16 cellular contexts compared by ENCODE assay signal in the genomic region with DNA sequence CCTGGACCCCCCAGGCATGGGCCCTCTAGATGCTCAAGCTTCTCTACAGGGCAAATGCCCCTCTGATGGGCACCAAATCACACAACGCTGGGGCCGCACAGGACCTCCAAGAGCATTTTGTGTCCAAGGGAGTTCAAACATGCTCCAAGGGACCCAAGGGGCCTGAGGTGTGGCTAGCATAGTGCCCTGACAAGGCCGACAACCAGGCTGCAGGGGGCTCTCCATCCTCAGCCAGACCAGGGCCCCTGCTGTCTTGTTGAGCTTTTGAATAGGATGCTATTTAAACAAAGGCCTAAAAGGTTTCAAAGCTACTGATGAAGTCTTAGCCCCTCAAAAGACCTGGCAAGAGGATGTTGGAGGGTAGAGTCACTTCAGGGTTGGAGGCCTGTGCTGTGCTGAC. TPM values are rescaled to one million over a fixed set of nuclear protein-coding genes. Genes with fewer than 3 reads are reported as not detected.
A peak's percentile ranks its signal among the peaks of the same experiment; 100 is the strongest.
DNase-seq lines count a peak whose midpoint lies in the region; TF ChIP-seq lines count a peak whose summit lies in the region.
"Had no signal": no experiment of that assay in that cellular context is flagged by ENCODE, and none has a peak within 500 bp of the region (broad histone marks: within the 10 kb centered on the region; RNA-seq: fewer than 3 reads in every experiment).

No MANE protein-coding gene starts in this region.

- peak overlapping the region; percentile 60 for H2BK12ac ChIP-seq in trophoblast cell (ENCODE audit: low read length)

- TF ChIP-seq CTCF in neural progenitor cell (IDR thresholded peaks at IDR 0.05): no peak

- no peaks in the 10 kb centered on the region for H3K9me3 Mint-ChIP-seq in neural progenitor cell
- H3K9me3 Mint-ChIP-seq: HFFc6 had no signal

- no peak overlapping the region for H2BK5ac ChIP-seq in trophoblast cell (ENCODE audit: low read depth, low read length, poor library complexity)

- no peak overlapping the region for H3K4ac ChIP-seq in trophoblast cell (ENCODE audit: low read depth, low read length)

- H3K79me2 ChIP-seq in neural progenitor cell (ENCODE audit: low read depth) (no peaks in the 10 kb centered on the region), trophoblast cell (ENCODE audit: control insufficient read depth, insufficient read depth, low read length, poor library complexity) (no peaks in the 10 kb centered on the region), GM23248 (ENCODE audit: insufficient read depth) (no peaks in the 10 kb centered on the region)

- H4K91ac ChIP-seq in trophoblast cell (ENCODE audit: low read depth, low read length): no peak overlapping the region

- no peak overlapping the region for H3K4me3 Mint-ChIP-seq in neural progenitor cell
- H3K4me3 Mint-ChIP-seq: CD4-positive, alpha-beta memory T cell; HFFc6 had no signal

- DNase-seq in H7 (peak; percentile 64), neural progenitor cell (ENCODE audit: low spot score) (peak; percentile 8), trophoblast cell (no peak), hepatic stellate cell (ENCODE audit: low spot score) (no peak), dermis blood vessel endothelial cell (no peak), GM23248 (no peak)
- DNase-seq: C1 segment of cervical spinal cord; Calu3; CD4-positive, alpha-beta memory T cell; COR-L47; DMS53; DMS79 treated with DMSO at 0.1 percent for 48 hours; HFFc6 had no signal

- H4K8ac ChIP-seq in trophoblast cell (ENCODE audit: low read depth, low read length): no peak overlapping the region

- H3K36me3 ChIP-seq in H7 (replicated peaks; ENCODE audit: control insufficient read depth, insufficient read depth, low read length) (no peaks in the 10 kb centered on the region), neural progenitor cell (no peaks in the 10 kb centered on the region), trophoblast cell (ENCODE audit: control insufficient read depth in 1 of 2, insufficient read depth in 2 of 2, low read length in 2 of 2) (no peaks in the 10 kb centered on the region), GM23248 (ENCODE audit: low read depth) (no peaks in the 10 kb centered on the region)
- H3K36me3 ChIP-seq: HAP-1 had no signal

- H2AK5ac ChIP-seq in trophoblast cell (ENCODE audit: low read length): no peak overlapping the region

- H3K36me3 Mint-ChIP-seq in neural progenitor cell: no peaks in the 10 kb centered on the region
- H3K36me3 Mint-ChIP-seq: CD4-positive, alpha-beta memory T cell had no signal

- no peak overlapping the region for H3K14ac ChIP-seq in trophoblast cell (ENCODE audit: low read length)

- H3K27me3 Mint-ChIP-seq in neural progenitor cell (ENCODE audit: insufficient read depth, low read depth): peaks cover 20% of the 10 kb centered on the region

- peaks cover 65% of the 10 kb centered on the region for H3K4me1 Mint-ChIP-seq in neural progenitor cell

- H3K4me2 ChIP-seq in neural progenitor cell: no peak overlapping the region
- H3K4me2 ChIP-seq in trophoblast cell (ENCODE audit: low read length): no peak overlapping the region
- no peak overlapping the region for H3K4me2 ChIP-seq in GM23248 (ENCODE audit: unreplicated experiment)

- no peak overlapping the region for H2BK120ac ChIP-seq in trophoblast cell (ENCODE audit: insufficient read depth, low read length, poor library complexity)

- no peaks in the 10 kb centered on the region for H3K9me2 ChIP-seq in GM23248 (ENCODE audit: insufficient read depth)

- H3K4me1 ChIP-seq in neural progenitor cell: peaks cover 27% of the 10 kb centered on the region
- peaks cover 18 to 24% of the 10 kb centered on the region in 2 experiments for H3K4me1 ChIP-seq in trophoblast cell (ENCODE audit: control insufficient read depth in 1 of 2, insufficient read depth in 2 of 2, low read length in 2 of 2)
- H3K4me1 ChIP-seq in GM23248 (ENCODE audit: insufficient read depth): no peaks in the 10 kb centered on the region
- H3K4me1 ChIP-seq: HAP-1 had no signal

- H3K27ac ChIP-seq in neural progenitor cell (no peak overlapping the region), trophoblast cell (ENCODE audit: low read depth, low read length) (no peak overlapping the region), GM23248 (no peak overlapping the region)

- no CpG with 5 or more reads among the region's 3 CpGs for WGBS in trophoblast cell (ENCODE audit: extremely low coverage, insufficient coverage, insufficient read length)
- WGBS in GM23248 (ENCODE audit: low coverage in 1 of 2, low lambda C conversion rate in 2 of 2, missing lambda C conversion rate in 2 of 2), 2 experiments: 95 to 97% methylated on average over 3 of the region's 3 CpGs

- H3F3A ChIP-seq in neural progenitor cell (ENCODE audit: low read depth): peaks cover 19% of the 10 kb centered on the region
- H3F3A ChIP-seq in GM23248 (ENCODE audit: insufficient read depth): no peaks in the 10 kb centered on the region

- H3K23ac ChIP-seq in trophoblast cell (ENCODE audit: low read length): no peak overlapping the region

- H4K20me1 ChIP-seq in neural progenitor cell (ENCODE audit: low read depth) (peaks cover 6% of the 10 kb centered on the region), GM23248 (ENCODE audit: insufficient read depth) (no peaks in the 10 kb centered on the region)

- no peak overlapping the region for H4K12ac ChIP-seq in trophoblast cell (ENCODE audit: low read depth, low read length)

- no peak overlapping the region for H3K27ac Mint-ChIP-seq in neural progenitor cell
- H3K27ac Mint-ChIP-seq: CD4-positive, alpha-beta memory T cell; HFFc6 had no signal

- peaks cover 3% of the 10 kb centered on the region for H3K79me1 ChIP-seq in trophoblast cell (ENCODE audit: low read length)

- H3K18ac ChIP-seq in trophoblast cell (ENCODE audit: low read length): no peak overlapping the region

- H3K9ac ChIP-seq in neural progenitor cell (no peak overlapping the region), trophoblast cell (ENCODE audit: low read length) (no peak overlapping the region), GM23248 (no peak overlapping the region)

- in situ Hi-C loops in GM23248 (cut with MboI): no loop called here

- no peak overlapping the region for H3K4me3 ChIP-seq in H7 (ENCODE audit: insufficient read depth, low read depth, low read length)
- no peak overlapping the region for H3K4me3 ChIP-seq in neural progenitor cell
- H3K4me3 ChIP-seq in trophoblast cell (ENCODE audit: low read depth, low read length): no peak overlapping the region
- no peak overlapping the region for H3K4me3 ChIP-seq in GM23248
- H3K4me3 ChIP-seq: HAP-1 had no signal

- no peak overlapping the region for H2AFZ ChIP-seq in neural progenitor cell (replicated peaks)
- H2AFZ ChIP-seq in trophoblast cell (ENCODE audit: insufficient read depth, low read length, poor library complexity): no peak overlapping the region
- H2AFZ ChIP-seq in GM23248: no peak overlapping the region

- H3K27me3 ChIP-seq in H7 (ENCODE audit: control insufficient read depth, insufficient read depth, low read length): peaks cover 2% of the 10 kb centered on the region; the same call in 1 of the 2 replicates
- H3K27me3 ChIP-seq in neural progenitor cell: peaks cover 78% of the 10 kb centered on the region
- no peaks in the 10 kb centered on the region for H3K27me3 ChIP-seq in trophoblast cell (ENCODE audit: insufficient read depth, low read length)
- H3K27me3 ChIP-seq in GM23248 (replicated peaks; ENCODE audit: insufficient read depth): no peaks in the 10 kb centered on the region

- H3K9me3 ChIP-seq in neural progenitor cell (ENCODE audit: low read depth) (no peaks in the 10 kb centered on the region), trophoblast cell (ENCODE audit: insufficient read depth, low read depth, low read length) (no peaks in the 10 kb centered on the region), GM23248 (ENCODE audit: low read depth) (no peaks in the 10 kb centered on the region)
- H3K9me3 ChIP-seq: HAP-1 had no signal

RNA-seq across cellular contexts. Expression of a gene that starts 33.1 kb away (rescaled TPM):
- not detected in 2 replicates for total RNA-seq in H7 (2014; rRNA removed; shearing (Covaris generic))
- total RNA-seq in neural progenitor cell (ENCODE audit: low replicate concordance): not detected in 2 replicates
- 6.0 and 6.5 TPM in 2 replicates for polyA plus RNA-seq in trophoblast cell (2013)
- total RNA-seq in dermis blood vessel endothelial cell: not detected in 2 replicates
- 7.0 and 9.1 TPM in 2 replicates for total RNA-seq in GM23248 (2014; rRNA removed; shearing (Covaris generic))
- 4.1 and 5.3 TPM in 2 replicates for polyA plus RNA-seq in GM23248 (2016; fragmentation: Nextera tagmentation; extraction: Ambion mirVana)
- total RNA-seq: A673; CD4-positive, alpha-beta memory T cell; HFFc6 had no signal
- polyA plus RNA-seq: BJ; CD4-positive, alpha-beta memory T cell had no signal

Comparison
In these comparisons a context has a peak if more than half of its experiments do, and no peak if none do; other contexts are left out.
1. DNase-seq: peak in H7 (single experiment) and neural progenitor cell (single experiment); none in trophoblast cell (0 of 2), hepatic stellate cell (single experiment), dermis blood vessel endothelial cell (single experiment) and GM23248 (single experiment).